Comparison of ENCODE assay signal across 1 cellular context in the genomic region with DNA sequence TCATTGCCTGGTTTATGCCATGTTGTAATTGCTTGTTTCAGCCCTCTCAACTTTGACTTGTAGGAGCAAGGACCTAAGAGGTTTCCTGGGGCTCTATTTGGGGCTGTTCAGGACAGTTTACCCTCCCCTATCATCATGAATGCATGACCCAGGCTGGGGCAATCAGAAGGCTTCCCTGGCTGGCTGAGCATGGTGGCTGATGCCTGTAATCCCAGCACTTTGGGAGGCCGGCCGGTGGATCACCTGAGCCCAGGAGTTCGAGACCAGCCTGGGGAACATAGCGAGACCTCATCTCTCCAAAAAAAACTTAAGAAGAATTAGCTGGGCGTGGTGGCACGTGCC.
TF ChIP-seq lines count a peak whose summit lies in the region.

No MANE protein-coding gene starts in this region.

TF ChIP-seq in endothelial cell of umbilical vein, 7 proteins besides CTCF, POLR2A, EP300 and RAD21 (continued from another document):
- TF ChIP-seq MYC (IDR thresholded peaks at IDR 0.05; ENCODE audit: low read depth, low read length), result no peak
- TF ChIP-seq FOS (IDR thresholded peaks at IDR 0.05; ENCODE audit: borderline replicate concordance, insufficient read depth, low read length), result no peak
- no peak for TF ChIP-seq GATA2 (IDR thresholded peaks at IDR 0.05; ENCODE audit: insufficient read depth, insufficient read length, low read depth, low read length)
- TF ChIP-seq, protein P1, sequence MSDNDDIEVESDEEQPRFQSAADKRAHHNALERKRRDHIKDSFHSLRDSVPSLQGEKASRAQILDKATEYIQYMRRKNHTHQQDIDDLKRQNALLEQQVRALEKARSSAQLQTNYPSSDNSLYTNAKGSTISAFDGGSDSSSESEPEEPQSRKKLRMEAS (IDR thresholded peaks at IDR 0.05; ENCODE audit: insufficient read depth, insufficient read length), result no peak
- no peak for TF ChIP-seq POLR2AphosphoS5 (IDR thresholded peaks at IDR 0.05; ENCODE audit: insufficient read depth, low read depth, low read length)
- TF ChIP-seq EZH2 (IDR thresholded peaks at IDR 0.05; ENCODE audit: borderline replicate concordance, low read depth, low read length, severe bottlenecking), result no peak
